ENCODE assay signal across 30 cellular contexts in genomic region chr3:166360702-166361101, GRCh38.
"Had no signal": no experiment of that assay in that cellular context is flagged by ENCODE, and none has a peak within 500 bp of the region (broad histone marks: within the 10 kb centered on the region; RNA-seq: fewer than 3 reads in every experiment).

No MANE protein-coding gene starts in this region.

- H3K27ac ChIP-seq: adrenal gland, body of pancreas, brain microvascular endothelial cell, breast epithelium, VCaP had no signal

- H3K4me3 ChIP-seq: adrenal gland, body of pancreas, breast epithelium had no signal

- H3K9me3 ChIP-seq: adrenal gland, body of pancreas, breast epithelium had no signal

- H3K27me3 ChIP-seq: adrenal gland, body of pancreas, brain microvascular endothelial cell, breast epithelium had no signal

- H3K4me1 ChIP-seq: adrenal gland, body of pancreas, breast epithelium had no signal

- DNase-seq: activated B cell treated with CpG ODN at 0.5 μM for 24 hours; activated CD4-positive, alpha-beta memory T cell treated with anti-CD3 and anti-CD28 coated beads for 36 hours; activated CD4-positive, alpha-beta T cell treated with anti-CD3 and anti-CD28 coated beads for 4 hours; activated CD4-positive, alpha-beta T cell treated with anti-CD3 and anti-CD28 coated beads, Interleukin-2, amount 10 ng/mL, durations not matched to agents 24 days and 14 days; activated CD4-positive, alpha-beta T cell treated with anti-CD3 and anti-CD28 coated beads, Interleukin-2, amount 50 U/mL, for 1 hour; activated CD4-positive, alpha-beta T cell treated with anti-CD3 and anti-CD28 coated beads, Interleukin-2, amount 50 U/mL, for 4 hours; activated CD4-positive, CD25-positive, alpha-beta regulatory T cell treated with anti-CD3 and anti-CD28 coated beads, Interleukin-2, amount 50 U/mL, for 72 hours; activated CD8-positive, alpha-beta memory T cell treated with anti-CD3 and anti-CD28 coated beads, Interleukin-2, amount 50 U/mL, for 4 hours; activated CD8-positive, alpha-beta T cell treated with anti-CD3 and anti-CD28 coated beads for 36 hours; activated effector memory CD4-positive, alpha-beta T cell treated with anti-CD3 and anti-CD28 coated beads, Interleukin-2, amount 50 U/mL, for 16 hours; activated gamma-delta T cell treated with Interleukin-2 at 50 U/mL for 16 hours; activated naive CD4-positive, alpha-beta T cell; activated naive CD4-positive, alpha-beta T cell treated with anti-CD3 and anti-CD28 coated beads for 36 hours; activated naive CD4-positive, alpha-beta T cell treated with anti-CD3 and anti-CD28 coated beads, Interleukin-2, amount 50 U/mL, for 16 hours; activated naive CD8-positive, alpha-beta T cell treated with anti-CD3 and anti-CD28 coated beads for 36 hours; activated T-cell treated with anti-CD3 and anti-CD28 coated beads for 4 hours; activated T-cell treated with anti-CD3 and anti-CD28 coated beads, Interleukin-2, amount 50 U/mL, for 1 hour; activated T-cell treated with anti-CD3 and anti-CD28 coated beads, Interleukin-2, amount 50 U/mL, for 4 hours; activated T-cell treated with anti-CD3 and anti-CD28 coated beads, Interleukin-2, amount 50 U/mL, for 72 hours; adrenal gland; amniotic stem cell; aorta; body of pancreas; brain microvascular endothelial cell; cerebellar nuclear complex; T-helper 1 cell; T-helper 2 cell; T-helper 9 cell had no signal

- H3K36me3 ChIP-seq: adrenal gland, brain microvascular endothelial cell, breast epithelium had no signal
